In genomic region chr3:8621141-8621540, GRCh38 we compare ENCODE assay signal across 23 cellular contexts. TPM values are rescaled to one million over a fixed set of nuclear protein-coding genes. Genes with fewer than 3 reads are reported as not detected.
DNase-seq lines count a peak whose midpoint lies in the region; ATAC-seq and TF ChIP-seq lines count a peak whose summit lies in the region.
"Had no signal": no experiment of that assay in that cellular context is flagged by ENCODE, and none has a peak within 500 bp of the region (broad histone marks: within the 10 kb centered on the region; RNA-seq: fewer than 3 reads in every experiment).

No MANE protein-coding gene starts in this region.

- H3K4me1 Mint-ChIP-seq in chondrocyte (ENCODE audit: low read depth), result peaks cover 35% of the 10 kb centered on the region
- peaks cover 2% of the 10 kb centered on the region for H3K4me1 Mint-ChIP-seq in T-helper 17 cell

- no peak overlapping the region for H3K56ac ChIP-seq in IMR-90 (ENCODE audit: extremely low read depth, insufficient read depth, low read length)

- CTCF ChIA-PET in IMR-90 (lab: Yijun Ruan, JAX), result no interaction called here

- H3K4me2 ChIP-seq in IMR-90 (ENCODE audit: low read depth, low read length) (no peak overlapping the region), mesenchymal stem cell (ENCODE audit: low read length, poor library complexity, severe bottlenecking) (no peak overlapping the region)
- H3K4me2 ChIP-seq: A549 had no signal

- peaks cover 3% of the 10 kb centered on the region for H3K9me3 Mint-ChIP-seq in chondrocyte (ENCODE audit: low read depth)

- H2BK12ac ChIP-seq in mesenchymal stem cell (ENCODE audit: low read length in 2 of 2), result peak overlapping the region; percentile 5 to 22

- H4K5ac ChIP-seq in IMR-90 (ENCODE audit: low read depth, low read length), result peak overlapping the region; percentile 35; the same call in 1 of the 2 replicates

- H3K36me3 ChIP-seq in IMR-90 (ENCODE audit: control insufficient read depth, insufficient read depth, low read length), result no peaks in the 10 kb centered on the region
- H3K36me3 ChIP-seq in mesenchymal stem cell (ENCODE audit: control insufficient read depth in 1 of 2, insufficient read depth in 2 of 2, low read depth in 1 of 2, low read length in 2 of 2), result no peaks in the 10 kb centered on the region
- H3K36me3 ChIP-seq in sigmoid colon, result no peaks in the 10 kb centered on the region
- H3K36me3 ChIP-seq: BE2C; BLaER1 treated with 17β-estradiol and CSF1 and Interleukin-3, amounts not matched to agents 10 nM and 100 nM had no signal

- no peaks in the 10 kb centered on the region for H4K20me1 ChIP-seq in IMR-90 (ENCODE audit: insufficient read depth, low read length)
- H4K20me1 ChIP-seq: BLaER1 treated with 17β-estradiol and CSF1 and Interleukin-3, amounts not matched to agents 10 nM and 100 nM had no signal

- H3K9ac ChIP-seq in IMR-90 (ENCODE audit: low read depth, low read length) (no peak overlapping the region), mesenchymal stem cell (ENCODE audit: low read length) (no peak overlapping the region)
- H3K9ac ChIP-seq: BLaER1 treated with 17β-estradiol and CSF1 and Interleukin-3, amounts not matched to agents 10 nM and 100 nM; GM23248 had no signal

- no peak overlapping the region for H3K27ac Mint-ChIP-seq in chondrocyte (ENCODE audit: unreplicated experiment)
- no peak overlapping the region for H3K27ac Mint-ChIP-seq in T-helper 17 cell
- H3K27ac Mint-ChIP-seq: CD14-positive monocyte; CD4-positive, alpha-beta T cell; CD8-positive, alpha-beta memory T cell had no signal

- intact Hi-C loops in IMR-90 (cut with micrococcal nuclease), result loop anchor here (5.0 kb wide), 2 partner anchors 44 to 299 kb away; no protein-coding TSS in a partner anchor
- intact Hi-C loops in sigmoid colon (cut with DNase I), result no loop called here

- dilution Hi-C loops in IMR-90 (cut with HindIII; ENCODE audit: low sequenced_read_pairs, unreplicated experiment), result no loop called here

- H3K14ac ChIP-seq in IMR-90 (replicated peaks; ENCODE audit: low read depth, low read length) (no peak overlapping the region), mesenchymal stem cell (ENCODE audit: low read length in 2 of 2) (no peak overlapping the region)

- 0 out of 2 replicates have a peak, but pooled peaks cover 2% of the 10 kb centered on the region for H3K9me3 ChIP-seq in IMR-90 (ENCODE audit: control insufficient read depth, insufficient read depth, low read length)
- peaks cover 5% of the 10 kb centered on the region for H3K9me3 ChIP-seq in mesenchymal stem cell (ENCODE audit: control insufficient read depth, low read length)
- peaks cover 0 to 3% (median 0%) of the 10 kb centered on the region in 4 donors for H3K9me3 ChIP-seq in sigmoid colon
- H3K9me3 ChIP-seq in T-helper 17 cell (ENCODE audit: control insufficient read depth, low read length, poor library complexity, severe bottlenecking), result no peaks in the 10 kb centered on the region
- H3K9me3 ChIP-seq: A549, BE2C had no signal

- TF ChIP-seq POLR2A in IMR-90 (IDR thresholded peaks at IDR 0.05; ENCODE audit: low read depth, low read length) (no peak), sigmoid colon (IDR thresholded peaks at IDR 0.05) (no peak)

- DNase-seq in activated CD8-positive, alpha-beta memory T cell treated with anti-CD3 and anti-CD28 coated beads, Interleukin-2, amount 50 U/mL, for 48 hours, result peak; percentile 12
- DNase-seq in activated CD8-positive, alpha-beta memory T cell treated with anti-CD3 and anti-CD28 coated beads, Interleukin-2, amount 50 U/mL, for 4 hours, result no peak
- DNase-seq in IMR-90, result no peak
- DNase-seq in mesenchymal stem cell, result no peak
- peak; percentile 27 for DNase-seq in sigmoid colon
- DNase-seq in SHP77 (lab: John Stamatoyannopoulos, UW), result no peak
- no peak for DNase-seq in chondrocyte (ENCODE audit: low spot score)
- DNase-seq in T-helper 17 cell, result no peak
- DNase-seq: ACHN; AML-193; BE2C; CD4-positive, alpha-beta T cell; CD8-positive, alpha-beta memory T cell; DMS 273 treated with DMSO at 0.1 percent for 48 hours; DMS79; GDM1; H7 had no signal

- H3K36me3 Mint-ChIP-seq in chondrocyte (ENCODE audit: low read depth), result no peaks in the 10 kb centered on the region
- no peaks in the 10 kb centered on the region for H3K36me3 Mint-ChIP-seq in T-helper 17 cell (ENCODE audit: low read depth)
- H3K36me3 Mint-ChIP-seq: CD14-positive monocyte; CD8-positive, alpha-beta memory T cell had no signal

- H3K27me3 Mint-ChIP-seq in chondrocyte (ENCODE audit: low read depth) (no peaks in the 10 kb centered on the region), T-helper 17 cell (peaks cover 19% of the 10 kb centered on the region)

- H3K27ac ChIP-seq in IMR-90 (ENCODE audit: insufficient read depth, low read length) (peak overlapping the region; percentile 15; the same call in 1 of the 2 replicates), mesenchymal stem cell (ENCODE audit: low read length, poor library complexity, severe bottlenecking) (no peak overlapping the region), sigmoid colon (no peak overlapping the region)
- H3K27ac ChIP-seq: 22Rv1; BLaER1 treated with 17β-estradiol and CSF1 and Interleukin-3, amounts not matched to agents 10 nM and 100 nM had no signal

- H3K4me1 ChIP-seq in IMR-90 (ENCODE audit: control insufficient read depth, insufficient read depth, low read length), result peaks cover 31% of the 10 kb centered on the region
- H3K4me1 ChIP-seq in mesenchymal stem cell (ENCODE audit: control insufficient read depth, insufficient read depth, low read depth, low read length), result peaks cover 15% of the 10 kb centered on the region
- H3K4me1 ChIP-seq in sigmoid colon, result peaks cover 0 to 9% (median 7%) of the 10 kb centered on the region in 4 donors

- no TSS peak for BruUV-seq in IMR-90 (replicated peaks; lab: Mats Ljungman, UMichigan)

- H2BK20ac ChIP-seq in IMR-90 (ENCODE audit: low read depth, low read length), result peak overlapping the region; percentile 71

- POLR2A ChIA-PET in IMR-90 (lab: Charles Lee; ENCODE audit: unreplicated experiment), result no interaction called here

- in situ Hi-C loops in IMR-90 (cut with MboI; ENCODE audit: low sequenced_read_pairs), result loop anchor here (5.0 kb wide), 1 partner anchor 179 kb away; no protein-coding TSS in a partner anchor

- H4K8ac ChIP-seq in IMR-90 (ENCODE audit: low read depth in 2 of 2, low read length in 2 of 2) (peak overlapping the region in 1 of 2 experiments; percentile 41; a peak in 2 of 4 replicates), mesenchymal stem cell (ENCODE audit: low read length) (no peak overlapping the region)

- H3K27me3 ChIP-seq in IMR-90 (ENCODE audit: control insufficient read depth, insufficient read depth, low read length) (no peaks in the 10 kb centered on the region; the same call in 1 of the 2 replicates), mesenchymal stem cell (ENCODE audit: control insufficient read depth in 1 of 2, insufficient read depth in 1 of 2, low read length in 2 of 2) (peaks cover 0 to 25% of the 10 kb centered on the region in 2 experiments), sigmoid colon (no peaks in the 10 kb centered on the region)
- H3K27me3 ChIP-seq: BE2C; BLaER1 treated with 17β-estradiol and CSF1 and Interleukin-3, amounts not matched to agents 10 nM and 100 nM had no signal

- H2BK120ac ChIP-seq in IMR-90 (ENCODE audit: low read depth, low read length) (peak overlapping the region; percentile 99), mesenchymal stem cell (ENCODE audit: low read depth, low read length) (no peak overlapping the region)

- H4K91ac ChIP-seq in IMR-90 (ENCODE audit: insufficient read depth, low read depth, low read length) (peak overlapping the region; percentile 97; the same call in 1 of the 2 replicates), mesenchymal stem cell (ENCODE audit: low read length) (no peak overlapping the region)

- H3K23ac ChIP-seq in IMR-90 (ENCODE audit: low read depth, low read length) (no peak overlapping the region), mesenchymal stem cell (ENCODE audit: low read length in 2 of 2) (no peak overlapping the region)

- H3K79me1 ChIP-seq in IMR-90 (ENCODE audit: low read depth in 1 of 2, low read length in 2 of 2) (no peaks in the 10 kb centered on the region), mesenchymal stem cell (replicated peaks; ENCODE audit: low read length, poor library complexity, severe bottlenecking) (no peaks in the 10 kb centered on the region)

- WGBS in IMR-90 (ENCODE audit: extremely low coverage in 2 of 2, insufficient read length in 1 of 2), 2 experiments, result 100% methylated on average over 1 of the region's 3 CpGs; no CpG with 5 or more reads in 1 of the 2 experiments
- 92% methylated on average over 3 of the region's 3 CpGs for WGBS in mesenchymal stem cell
- WGBS in sigmoid colon, 2 donors, result 87 to 90% methylated on average over 3 of the region's 3 CpGs

- H3K18ac ChIP-seq in IMR-90 (ENCODE audit: low read depth, low read length), result peak overlapping the region; percentile 53
- H3K18ac ChIP-seq in mesenchymal stem cell (ENCODE audit: low read depth in 1 of 2, low read length in 2 of 2), result peak overlapping the region in 1 of 2 experiments; percentile 6

- H3K9me1 ChIP-seq in IMR-90 (ENCODE audit: insufficient read depth, low read length), result peaks cover 20% of the 10 kb centered on the region

- H2AFZ ChIP-seq in IMR-90 (replicated peaks; ENCODE audit: low read length, poor library complexity) (no peak overlapping the region), mesenchymal stem cell (ENCODE audit: low read depth, low read length) (no peak overlapping the region)
- H2AFZ ChIP-seq: GM23248 had no signal

- H3K4ac ChIP-seq in IMR-90 (ENCODE audit: low read depth, low read length), result peak overlapping the region; percentile 75
- no peak overlapping the region for H3K4ac ChIP-seq in mesenchymal stem cell (ENCODE audit: low read depth in 1 of 2, low read length in 2 of 2)

- no peak overlapping the region for H3K4me3 ChIP-seq in IMR-90 (ENCODE audit: insufficient read depth, low read depth, low read length)
- no peak overlapping the region for H3K4me3 ChIP-seq in mesenchymal stem cell (ENCODE audit: insufficient read depth in 1 of 2, low read depth in 1 of 2, low read length in 2 of 2)
- H3K4me3 ChIP-seq in sigmoid colon, result no peak overlapping the region
- H3K4me3 ChIP-seq: A549; BLaER1 treated with 17β-estradiol and CSF1 and Interleukin-3, amounts not matched to agents 10 nM and 100 nM; GM12878; GM23248 had no signal

- no peak for TF ChIP-seq CTCF in IMR-90 (conservative IDR thresholded peaks at IDR 0.05; ENCODE audit: low read depth, low read length)
- no peak for TF ChIP-seq CTCF in sigmoid colon (IDR thresholded peaks at IDR 0.05)
- TF ChIP-seq CTCF in chondrocyte (IDR thresholded peaks at IDR 0.05), result no peak

- no peak overlapping the region for H2AK9ac ChIP-seq in IMR-90 (replicated peaks; ENCODE audit: low read depth, low read length, poor library complexity)

- H3K4me3 Mint-ChIP-seq in chondrocyte (ENCODE audit: unreplicated experiment) (no peak overlapping the region), T-helper 17 cell (no peak overlapping the region)
- H3K4me3 Mint-ChIP-seq: CD14-positive monocyte; CD4-positive, alpha-beta T cell; CD8-positive, alpha-beta memory T cell had no signal

- H2AK5ac ChIP-seq in IMR-90 (ENCODE audit: low read depth, low read length) (peak overlapping the region; percentile 21; the same call in 1 of the 2 replicates), mesenchymal stem cell (ENCODE audit: low read length, severe bottlenecking) (peak overlapping the region; percentile 57)

- TF ChIP-seq EP300 in sigmoid colon (IDR thresholded peaks at IDR 0.05), result no peak

- TF ChIP-seq RAD21 in IMR-90 (IDR thresholded peaks at IDR 0.05; ENCODE audit: low read length), result no peak

- ATAC-seq in IMR-90 (ENCODE audit: low read depth) (no peak), T-helper 17 cell (no peak)
- ATAC-seq: A549, GM12878 had no signal

- H2BK15ac ChIP-seq in IMR-90 (ENCODE audit: low read depth, low read length) (peak overlapping the region; percentile 94; the same call in 1 of the 3 replicates), mesenchymal stem cell (ENCODE audit: low read depth, poor library complexity, severe bottlenecking) (no peak overlapping the region)

- H2BK5ac ChIP-seq in IMR-90 (ENCODE audit: low read depth, low read length, poor library complexity, severe bottlenecking) (peak overlapping the region; percentile 53), mesenchymal stem cell (ENCODE audit: low read depth, low read length, poor library complexity, severe bottlenecking) (no peak overlapping the region)

RNA-seq across cellular contexts. Expression of gene SSUH2, which starts 23.5 kb away (rescaled TPM):
- total RNA-seq in IMR-90 (2012; rRNA removed), result under 0.01 TPM in 1 of 2 replicates, not detected in the other
- polyA plus RNA-seq in IMR-90 (2012; rRNA removed), result 0.10 TPM in 2 replicates
- not detected in 2 replicates for polyA plus RNA-seq in IMR-90 (2012; cell fraction: cytosol; rRNA removed)
- 0.32 and 0.66 TPM in 2 replicates for polyA plus RNA-seq in IMR-90 (2012; cell fraction: nucleus; rRNA removed; ENCODE audit: low replicate concordance)
- polyA plus RNA-seq in mesenchymal stem cell (2013, experiment 1 of 2), result 0.03 TPM
- not detected for polyA plus RNA-seq in mesenchymal stem cell (2013, experiment 2 of 2)
- total RNA-seq in sigmoid colon, result under 1 TPM in 2 of 4 donors, not detected in 2; 0.16 to 0.55 TPM
- polyA plus RNA-seq in sigmoid colon, result 1 to 10 TPM in 2 of 3 donors, under 1 TPM in 1; 0.95 to 4.4 (median 2.4) TPM
- total RNA-seq in chondrocyte, result 0.31 TPM in 1 of 3 replicates, not detected in the others
- not detected for total RNA-seq in T-helper 17 cell
- total RNA-seq: CD4-positive, alpha-beta T cell; CD8-positive, alpha-beta memory T cell; GM12878 had no signal
- polyA plus RNA-seq: CD14-positive monocyte; CD8-positive, alpha-beta memory T cell had no signal

Comparison
In these comparisons a context has a peak if more than half of its experiments do, and no peak if none do; other contexts are left out.
1. DNase-seq: peak in activated CD8-positive, alpha-beta memory T cell treated with anti-CD3 and anti-CD28 coated beads, Interleukin-2, amount 50 U/mL, for 48 hours (single experiment) and sigmoid colon (single experiment); none in activated CD8-positive, alpha-beta memory T cell treated with anti-CD3 and anti-CD28 coated beads, Interleukin-2, amount 50 U/mL, for 4 hours (single experiment), IMR-90 (single experiment), mesenchymal stem cell (single experiment), SHP77 (0 of 2), chondrocyte (single experiment) and T-helper 17 cell (0 of 3).